ENCODE assay signal across 12 cellular contexts in the genomic region with DNA sequence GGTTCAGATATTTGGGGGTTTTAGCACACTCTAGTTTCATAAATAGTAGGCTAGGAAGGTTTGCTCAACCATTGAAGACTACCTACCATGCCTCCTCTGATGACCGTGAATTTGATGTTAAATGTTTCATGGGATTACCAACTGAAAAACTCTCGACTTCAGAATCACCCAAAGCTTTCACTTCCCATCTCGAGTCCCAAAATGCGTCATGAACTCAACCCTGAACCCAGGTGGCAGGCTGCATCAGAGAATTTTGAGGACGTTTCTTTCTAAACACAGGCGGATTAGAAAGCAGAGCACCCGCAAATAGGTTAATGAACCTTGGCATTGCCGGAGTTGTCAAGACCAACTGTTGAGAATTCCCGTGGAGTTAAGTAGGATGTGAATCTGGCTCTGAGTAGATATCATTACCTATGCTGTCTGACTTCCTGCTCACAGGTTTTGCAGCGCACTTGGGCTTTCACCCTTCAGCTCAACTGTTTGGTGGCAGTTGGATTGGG.
DNase-seq lines count a peak whose midpoint lies in the region; ATAC-seq and TF ChIP-seq lines count a peak whose summit lies in the region.
"Had no signal": no experiment of that assay in that cellular context is flagged by ENCODE, and none has a peak within 500 bp of the region (broad histone marks: within the 10 kb centered on the region; RNA-seq: fewer than 3 reads in every experiment).

No MANE protein-coding gene starts in this region.

- no peaks in the 10 kb centered on the region for H3K4me1 ChIP-seq in tibial nerve
- H3K4me1 ChIP-seq: uterus had no signal

- peaks cover 8% of the 10 kb centered on the region for H3K9me3 Mint-ChIP-seq in stimulated activated memory B cell treated with anti-CD40 and anti-IgM and Interleukin-4, amounts not matched to agents 10 μg/mL and 1 μg/mL and 100 μg/mL, for 72 hours
- H3K9me3 Mint-ChIP-seq in type B pancreatic cell: peaks cover 7% of the 10 kb centered on the region

- TF ChIP-seq CTCF in tibial nerve (IDR thresholded peaks at IDR 0.05) (no peak), type B pancreatic cell (conservative IDR thresholded peaks at IDR 0.05) (no peak)

- TF ChIP-seq EP300 in tibial nerve (IDR thresholded peaks at IDR 0.05): no peak

- H3K9me3 ChIP-seq in tibial nerve: no peaks in the 10 kb centered on the region
- H3K9me3 ChIP-seq: uterus had no signal

- no peaks in the 10 kb centered on the region for H3K27me3 ChIP-seq in tibial nerve

- no peak overlapping the region for H3K4me3 ChIP-seq in tibial nerve
- H3K4me3 ChIP-seq: uterus had no signal

- DNase-seq in H4 (ENCODE audit: low spot score) (no peak), tibial nerve (ENCODE audit: low spot score in 2 of 2) (no peak), type B pancreatic cell (ENCODE audit: extremely low spot score, unreplicated experiment) (no peak)
- DNase-seq: activated CD4-positive, alpha-beta memory T cell treated with anti-CD3 and anti-CD28 coated beads, Interleukin-2, amount 10 ng/mL, durations not matched to agents 7 days and 5 days; KBM-7; NCI-H2227 treated with DMSO at 0.1 percent for 48 hours; uterus had no signal

- peak; percentile 63 for ATAC-seq in GM19043 (IDR thresholded peaks at IDR 0.05; ENCODE audit: low read depth, unreplicated experiment)
- peak; percentile 67 for ATAC-seq in GM21825 (IDR thresholded peaks at IDR 0.05; ENCODE audit: unreplicated experiment)
- peak; percentile 80 for ATAC-seq in HG03432 (IDR thresholded peaks at IDR 0.05; ENCODE audit: unreplicated experiment)
- peak; percentile 92 for ATAC-seq in stimulated activated memory B cell treated with anti-CD40 and anti-IgM and Interleukin-4, amounts not matched to agents 10 μg/mL and 1 μg/mL and 100 μg/mL, for 72 hours
- ATAC-seq: activated naive CD4-positive, alpha-beta T cell treated with anti-CD3 and anti-CD28 coated beads, Interleukin-2, amount 50 U/mL, for 72 hours had no signal

- no peaks in the 10 kb centered on the region for H3K27me3 Mint-ChIP-seq in stimulated activated memory B cell treated with anti-CD40 and anti-IgM and Interleukin-4, amounts not matched to agents 10 μg/mL and 1 μg/mL and 100 μg/mL, for 72 hours
- no peaks in the 10 kb centered on the region for H3K27me3 Mint-ChIP-seq in type B pancreatic cell

- H3K36me3 ChIP-seq in tibial nerve: no peaks in the 10 kb centered on the region
- H3K36me3 ChIP-seq: uterus had no signal

- H3K4me1 Mint-ChIP-seq in stimulated activated memory B cell treated with anti-CD40 and anti-IgM and Interleukin-4, amounts not matched to agents 10 μg/mL and 1 μg/mL and 100 μg/mL, for 72 hours: peaks cover 36% of the 10 kb centered on the region
- peaks cover 23% of the 10 kb centered on the region for H3K4me1 Mint-ChIP-seq in type B pancreatic cell (ENCODE audit: unreplicated experiment)
- H3K4me1 Mint-ChIP-seq: activated CD4-positive, alpha-beta memory T cell treated with anti-CD3 and anti-CD28 coated beads, Interleukin-2, amount 10 ng/mL, durations not matched to agents 7 days and 5 days had no signal

- 91 to 92% methylated on average over 10 of the region's 10 CpGs for WGBS in tibial nerve, 2 donors

- H3K27ac ChIP-seq in tibial nerve: no peak overlapping the region
- H3K27ac ChIP-seq: uterus had no signal

- TF ChIP-seq POLR2A in tibial nerve (IDR thresholded peaks at IDR 0.05): no peak

- peak overlapping the region; percentile 89 for H3K27ac Mint-ChIP-seq in stimulated activated memory B cell treated with anti-CD40 and anti-IgM and Interleukin-4, amounts not matched to agents 10 μg/mL and 1 μg/mL and 100 μg/mL, for 72 hours
- no peak overlapping the region for H3K27ac Mint-ChIP-seq in type B pancreatic cell
- H3K27ac Mint-ChIP-seq: activated CD4-positive, alpha-beta memory T cell treated with anti-CD3 and anti-CD28 coated beads, Interleukin-2, amount 10 ng/mL, durations not matched to agents 7 days and 5 days; activated naive CD4-positive, alpha-beta T cell treated with anti-CD3 and anti-CD28 coated beads, Interleukin-2, amount 50 U/mL, for 72 hours had no signal

- H3K4me3 Mint-ChIP-seq in stimulated activated memory B cell treated with anti-CD40 and anti-IgM and Interleukin-4, amounts not matched to agents 10 μg/mL and 1 μg/mL and 100 μg/mL, for 72 hours: peak overlapping the region; percentile 43
- H3K4me3 Mint-ChIP-seq in type B pancreatic cell: no peak overlapping the region
- H3K4me3 Mint-ChIP-seq: activated CD4-positive, alpha-beta memory T cell treated with anti-CD3 and anti-CD28 coated beads, Interleukin-2, amount 10 ng/mL, durations not matched to agents 7 days and 5 days had no signal

- peaks cover 7% of the 10 kb centered on the region for H3K36me3 Mint-ChIP-seq in stimulated activated memory B cell treated with anti-CD40 and anti-IgM and Interleukin-4, amounts not matched to agents 10 μg/mL and 1 μg/mL and 100 μg/mL, for 72 hours
- no peaks in the 10 kb centered on the region for H3K36me3 Mint-ChIP-seq in type B pancreatic cell
